Comparison of ENCODE assay signal across 15 cellular contexts in genomic region chr7:105896407-105896842, GRCh38. TPM values are rescaled to one million over a fixed set of nuclear protein-coding genes. Genes with fewer than 3 reads are reported as not detected.
DNase-seq lines count a peak whose midpoint lies in the region; ATAC-seq and TF ChIP-seq lines count a peak whose summit lies in the region.
"Had no signal": no experiment of that assay in that cellular context is flagged by ENCODE, and none has a peak within 500 bp of the region (broad histone marks: within the 10 kb centered on the region; RNA-seq: fewer than 3 reads in every experiment).

No MANE protein-coding gene starts in this region.

- peak; percentile 65 for DNase-seq in G401 (ENCODE audit: low spot score)
- peak; percentile 81 to 89 for DNase-seq in NCI-H2081 (lab: John Stamatoyannopoulos, UW)
- DNase-seq in SK-N-MC (ENCODE audit: low read depth, low spot score): peak; percentile 61
- peak; percentile 88 for DNase-seq in myocyte (ENCODE audit: low read depth)
- DNase-seq in activated CD4-positive, alpha-beta T cell treated with anti-CD3 and anti-CD28 coated beads, Interleukin-2, amount 50 U/mL, for 1 hour: no peak
- no peak for DNase-seq in esophagus muscularis mucosa (ENCODE audit: extremely low spot score)
- no peak for DNase-seq in SK-N-DZ (ENCODE audit: low spot score)
- DNase-seq in Right ventricle myocardium inferior (ENCODE audit: missing footprints): no peak
- DNase-seq: Caco-2, dermis blood vessel endothelial cell, gastrocnemius medialis, HCEC 1CT, kidney glomerular epithelial cell, nephron progenitor cell, T-helper 9 cell had no signal

- peaks cover 0 to 9% (median 6%) of the 10 kb centered on the region in 4 donors for H3K4me1 ChIP-seq in esophagus muscularis mucosa
- H3K4me1 ChIP-seq: Caco-2, gastrocnemius medialis had no signal

- TF ChIP-seq CTCF in esophagus muscularis mucosa (IDR thresholded peaks at IDR 0.05): no peak

- H3K4me3 ChIP-seq in SK-N-MC (no peak overlapping the region), esophagus muscularis mucosa (no peak overlapping the region)
- H3K4me3 ChIP-seq: gastrocnemius medialis had no signal

- no peak for ATAC-seq in Right ventricle myocardium inferior
- ATAC-seq: gastrocnemius medialis had no signal

- no peak for TF ChIP-seq EP300 in esophagus muscularis mucosa (IDR thresholded peaks at IDR 0.05)

- WGBS in esophagus muscularis mucosa: 69% methylated on average over 1 of the region's 1 CpG

- no peaks in the 10 kb centered on the region for H3K27me3 ChIP-seq in esophagus muscularis mucosa
- H3K27me3 ChIP-seq: gastrocnemius medialis had no signal

- no peak for TF ChIP-seq POLR2A in esophagus muscularis mucosa (IDR thresholded peaks at IDR 0.05; ENCODE audit: low read depth)

- H3K9ac ChIP-seq in SK-N-MC (ENCODE audit: insufficient read length): no peak overlapping the region

- H3K27ac ChIP-seq in SK-N-MC: peak overlapping the region; percentile 40; the same call in 1 of the 2 replicates
- H3K27ac ChIP-seq in esophagus muscularis mucosa (replicated peaks in 1 of 4): no peak overlapping the region
- H3K27ac ChIP-seq: gastrocnemius medialis had no signal

- H3K36me3 ChIP-seq in SK-N-MC (ENCODE audit: insufficient read depth, low read length) (no peaks in the 10 kb centered on the region), esophagus muscularis mucosa (no peaks in the 10 kb centered on the region)
- H3K36me3 ChIP-seq: gastrocnemius medialis had no signal

- in situ Hi-C loops in G401 (cut with HindIII; ENCODE audit: low sequenced_read_pairs): no loop called here

- no peaks in the 10 kb centered on the region for H3K9me3 ChIP-seq in SK-N-MC (ENCODE audit: low read depth, low read length)
- H3K9me3 ChIP-seq in esophagus muscularis mucosa: no peaks in the 10 kb centered on the region
- H3K9me3 ChIP-seq: Caco-2, gastrocnemius medialis had no signal

- intact Hi-C loops in esophagus muscularis mucosa (cut with DNase I): no loop called here
- intact Hi-C loops in Right ventricle myocardium inferior (cut with DNase I): no loop called here

RNA-seq across cellular contexts. Expression of gene ATXN7L1, which starts 20.0 kb away (rescaled TPM):
- 0.44 and 4.4 TPM in 2 replicates for total RNA-seq in G401 (2014; rRNA removed; shearing (Covaris generic))
- total RNA-seq in myocyte (4.3 and 5.1 TPM in 2 replicates), esophagus muscularis mucosa (10 to 100 TPM in 2 of 4 donors, 1 to 10 TPM in 2; 4.6 to 12.5 (median 10.1) TPM), Right ventricle myocardium inferior (6.7 TPM)
- 3.4 TPM for polyA plus RNA-seq in myocyte (2012)
- 1.9 and 3.1 TPM in 2 replicates for polyA plus RNA-seq in SK-N-DZ (2014; cell fraction: cytosol; rRNA removed)
- polyA plus RNA-seq in SK-N-DZ (2014; cell fraction: nucleus; rRNA removed): 0.91 and 2.3 TPM in 2 replicates

Comparison
In these comparisons a context has a peak if more than half of its experiments do, and no peak if none do; other contexts are left out.
1. DNase-seq: peak in G401 (single experiment), NCI-H2081 (2 of 2), SK-N-MC (single experiment) and myocyte (single experiment); none in activated CD4-positive, alpha-beta T cell treated with anti-CD3 and anti-CD28 coated beads, Interleukin-2, amount 50 U/mL, for 1 hour (single experiment), esophagus muscularis mucosa (single experiment), SK-N-DZ (single experiment) and Right ventricle myocardium inferior (single experiment).